Comparison of ENCODE assay signal across 1 cellular context in the genomic region with DNA sequence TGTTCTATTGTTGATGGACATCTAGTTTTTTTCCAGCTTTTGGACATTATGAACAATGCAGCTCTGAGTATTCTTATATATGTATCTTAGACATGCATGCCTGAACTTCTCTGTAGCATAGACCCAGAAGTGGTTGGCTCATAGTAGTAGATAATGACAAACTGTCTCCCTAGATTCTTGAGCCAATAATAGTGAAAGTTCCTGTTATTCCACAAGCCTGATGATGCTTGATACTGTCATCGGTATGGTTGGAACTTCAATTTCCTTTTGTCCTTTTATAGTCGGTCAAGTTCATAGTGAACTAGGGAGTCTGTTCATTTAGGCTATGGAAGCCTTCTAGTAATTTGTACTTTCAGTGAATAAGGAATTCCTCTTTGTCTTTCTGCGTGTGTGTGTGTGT.
TF ChIP-seq lines count a peak whose summit lies in the region.

No MANE protein-coding gene starts in this region.

TF ChIP-seq in SK-N-SH, 30 proteins besides CTCF, POLR2A, EP300 and RAD21:
- TF ChIP-seq GATA2 (CRISPR knock-in tag; IDR thresholded peaks at IDR 0.05) (no peak), MAX (IDR thresholded peaks at IDR 0.05; ENCODE audit: low read depth) (no peak), GABPA (IDR thresholded peaks at IDR 0.05; ENCODE audit: low read depth) (no peak), RXRA (IDR thresholded peaks at IDR 0.05; ENCODE audit: borderline replicate concordance, low read depth) (no peak), MEF2A (IDR thresholded peaks at IDR 0.05; ENCODE audit: borderline replicate concordance, low read depth) (no peak), YY1 (IDR thresholded peaks at IDR 0.05; ENCODE audit: low read depth) (no peak), TCF12 (IDR thresholded peaks at IDR 0.05) (no peak), FOSL2 (IDR thresholded peaks at IDR 0.05; ENCODE audit: borderline replicate concordance, low read depth) (no peak), RFX5 (IDR thresholded peaks at IDR 0.05; ENCODE audit: low read length) (no peak)
TF ChIP-seq in SK-N-SH: peak in this region for 0.
